17 cellular contexts compared by ENCODE assay signal in the genomic region with DNA sequence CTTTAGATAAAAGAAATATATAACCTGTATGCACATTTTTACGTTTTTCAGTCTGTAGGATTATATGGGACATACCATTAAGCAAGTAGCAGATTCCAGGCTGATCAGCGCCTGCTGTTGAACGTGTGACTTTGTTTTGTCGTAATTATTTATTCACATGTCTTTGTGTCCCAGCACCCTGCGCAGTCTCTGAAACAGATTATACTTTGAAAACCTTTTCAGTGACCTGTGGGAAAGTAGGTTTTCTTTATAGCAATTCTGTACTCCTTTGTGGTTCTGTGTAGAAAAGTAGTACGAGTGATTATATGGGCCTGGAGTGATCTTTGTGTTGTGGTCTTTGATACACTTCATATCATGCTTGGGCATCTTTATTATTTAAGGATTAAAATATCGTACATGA.
DNase-seq lines count a peak whose midpoint lies in the region; ATAC-seq and TF ChIP-seq lines count a peak whose summit lies in the region.
"Had no signal": no experiment of that assay in that cellular context is flagged by ENCODE, and none has a peak within 500 bp of the region (broad histone marks: within the 10 kb centered on the region; RNA-seq: fewer than 3 reads in every experiment).

No MANE protein-coding gene starts in this region.

- no peak for DNase-seq in CD4-positive, alpha-beta T cell
- no peak for DNase-seq in GM23338 (ENCODE audit: low spot score)
- peak; percentile 12 for DNase-seq in neural progenitor cell (ENCODE audit: low spot score)
- DNase-seq in activated CD4-positive, alpha-beta T cell treated with anti-CD3 and anti-CD28 coated beads, Interleukin-2, amount 10 ng/mL, durations not matched to agents 7 days and 5 days = no peak
- no peak for DNase-seq in OCI-LY7 (ENCODE audit: low spot score)
- DNase-seq in Right ventricle myocardium superior = no peak
- DNase-seq: AML-193; CD4-positive, alpha-beta memory T cell; DMS79 treated with DMSO at 0.1 percent for 48 hours; HFFc6 had no signal

- H3K4me3 ChIP-seq in GM23338 = no peak overlapping the region
- no peak overlapping the region for H3K4me3 ChIP-seq in OCI-LY1 (ENCODE audit: low read depth, low read length, poor library complexity, severe bottlenecking)
- no peak overlapping the region for H3K4me3 ChIP-seq in neural progenitor cell
- H3K4me3 ChIP-seq in OCI-LY7 (ENCODE audit: low read depth, low read length, poor library complexity, severe bottlenecking) = no peak overlapping the region
- H3K4me3 ChIP-seq: A549, GM12878 had no signal

- peaks cover 29% of the 10 kb centered on the region for H3K4me1 Mint-ChIP-seq in CD4-positive, alpha-beta T cell (ENCODE audit: low read depth)
- H3K4me1 Mint-ChIP-seq in GM23338 (peaks cover 15% of the 10 kb centered on the region), neural progenitor cell (peaks cover 10% of the 10 kb centered on the region)
- H3K4me1 Mint-ChIP-seq in activated CD4-positive, alpha-beta T cell treated with anti-CD3 and anti-CD28 coated beads, Interleukin-2, amount 10 ng/mL, durations not matched to agents 7 days and 5 days = peaks cover 17% of the 10 kb centered on the region

- H3K79me2 ChIP-seq in GM23338 (replicated peaks; ENCODE audit: insufficient read depth) (peaks cover 96% of the 10 kb centered on the region), OCI-LY1 (ENCODE audit: insufficient read depth, low read length) (peaks cover 53% of the 10 kb centered on the region), neural progenitor cell (ENCODE audit: low read depth) (peaks cover 97% of the 10 kb centered on the region), OCI-LY7 (ENCODE audit: insufficient read depth, low read depth, low read length) (peaks cover 78% of the 10 kb centered on the region)

- H3K4me1 ChIP-seq in GM23338 (ENCODE audit: insufficient read depth) (peaks cover 21% of the 10 kb centered on the region), OCI-LY1 (ENCODE audit: insufficient read depth, low read length, severe bottlenecking) (peaks cover 38% of the 10 kb centered on the region), neural progenitor cell (peaks cover 14% of the 10 kb centered on the region), OCI-LY7 (ENCODE audit: insufficient read depth, low read length, poor library complexity, severe bottlenecking) (peaks cover 26% of the 10 kb centered on the region)

- CTCF ChIA-PET in CD4-positive, alpha-beta T cell (lab: Charles Lee) = interaction anchor here (0.8 kb wide), 1 partner anchor 26 kb away, joined by 3 read pairs; no protein-coding TSS in a partner anchor
- CTCF ChIA-PET in activated CD4-positive, alpha-beta T cell treated with anti-CD3 and anti-CD28 coated beads, Interleukin-2, amount 10 ng/mL, durations not matched to agents 7 days and 5 days (lab: Charles Lee) = interaction anchor here (1.0 to 1.7 kb wide), 2 partner anchors 22 to 46 kb away, joined by 3 read pairs; no protein-coding TSS in a partner anchor
- CTCF ChIA-PET in OCI-LY7 (lab: Charles Lee; ENCODE audit: unreplicated experiment) = no interaction called here

- POLR2A ChIA-PET in CD4-positive, alpha-beta T cell (lab: Charles Lee) = interaction anchor here (1.9 kb wide), 1 partner anchor 18 kb away, joined by 6 read pairs; no protein-coding TSS in a partner anchor
- POLR2A ChIA-PET in activated CD4-positive, alpha-beta T cell treated with anti-CD3 and anti-CD28 coated beads, Interleukin-2, amount 10 ng/mL, durations not matched to agents 7 days and 5 days (lab: Charles Lee) = no interaction called here
- POLR2A ChIA-PET in OCI-LY7 (lab: Charles Lee) = interaction anchor here (0.9 to 1.0 kb wide), 2 partner anchors 8 to 19 kb away, joined by 3 read pairs; no protein-coding TSS in a partner anchor

- H3K27me3 ChIP-seq in CD4-positive, alpha-beta T cell (ENCODE audit: control insufficient read depth, insufficient read depth, low read length) = no peaks in the 10 kb centered on the region
- H3K27me3 ChIP-seq in GM23338 (ENCODE audit: insufficient read depth) (no peaks in the 10 kb centered on the region), OCI-LY1 (ENCODE audit: insufficient read depth, low read length) (no peaks in the 10 kb centered on the region), neural progenitor cell (no peaks in the 10 kb centered on the region)

- intact Hi-C loops in CD4-positive, alpha-beta T cell (cut with DNase I, micrococcal nuclease) = no loop called here
- intact Hi-C loops in OCI-LY7 (cut with micrococcal nuclease; ENCODE audit: unreplicated experiment) = no loop called here
- intact Hi-C loops in Right ventricle myocardium superior (cut with DNase I) = no loop called here

- ATAC-seq in CD4-positive, alpha-beta T cell (ENCODE audit: poor library complexity) = no peak
- ATAC-seq in GM23338 = no peak
- ATAC-seq in Right ventricle myocardium superior (ENCODE audit: poor library complexity) = no peak
- ATAC-seq: A549, GM12878, HCT116 had no signal

- peaks cover 14% of the 10 kb centered on the region for H4K20me1 ChIP-seq in GM23338 (replicated peaks; ENCODE audit: insufficient read depth)
- no peaks in the 10 kb centered on the region for H4K20me1 ChIP-seq in OCI-LY1 (ENCODE audit: insufficient read depth, low read length)
- peaks cover 18% of the 10 kb centered on the region for H4K20me1 ChIP-seq in neural progenitor cell (ENCODE audit: low read depth)
- H4K20me1 ChIP-seq in OCI-LY7 (ENCODE audit: insufficient read depth, low read length) = no peaks in the 10 kb centered on the region; the same call in 1 of the 2 replicates

- peaks cover 14% of the 10 kb centered on the region for H3F3A ChIP-seq in GM23338 (replicated peaks; ENCODE audit: low read depth)
- 0 out of 2 replicates have a peak, but pooled peaks cover 9% of the 10 kb centered on the region for H3F3A ChIP-seq in OCI-LY1 (ENCODE audit: insufficient read depth, low read length)
- H3F3A ChIP-seq in neural progenitor cell (ENCODE audit: low read depth) = peaks cover 43% of the 10 kb centered on the region

- H3K27ac Mint-ChIP-seq in CD4-positive, alpha-beta T cell = peak overlapping the region; percentile 39
- no peak overlapping the region for H3K27ac Mint-ChIP-seq in GM23338
- H3K27ac Mint-ChIP-seq in neural progenitor cell = no peak overlapping the region
- H3K27ac Mint-ChIP-seq in activated CD4-positive, alpha-beta T cell treated with anti-CD3 and anti-CD28 coated beads, Interleukin-2, amount 10 ng/mL, durations not matched to agents 7 days and 5 days = no peak overlapping the region
- H3K27ac Mint-ChIP-seq: CD4-positive, alpha-beta memory T cell; HFFc6 had no signal

- no peak overlapping the region for H3K27ac ChIP-seq in CD4-positive, alpha-beta T cell (ENCODE audit: low read depth, low read length)
- peak overlapping the region; percentile 60 for H3K27ac ChIP-seq in GM23338 (ENCODE audit: low read depth)
- H3K27ac ChIP-seq in OCI-LY1 (ENCODE audit: low read depth, low read length, poor library complexity, severe bottlenecking) = peak overlapping the region; percentile 84
- peak overlapping the region; percentile 40 for H3K27ac ChIP-seq in neural progenitor cell
- H3K27ac ChIP-seq in OCI-LY7 (ENCODE audit: low read depth, low read length, poor library complexity, severe bottlenecking) = no peak overlapping the region
- H3K27ac ChIP-seq: 22Rv1, A549, C4-2B, KMS-11 had no signal

- TF ChIP-seq CTCF in CD4-positive, alpha-beta T cell (IDR thresholded peaks at IDR 0.05) = no peak
- TF ChIP-seq CTCF in GM23338 (conservative IDR thresholded peaks at IDR 0.05; ENCODE audit: low read depth in 2 of 2) (no peak), OCI-LY1 (IDR thresholded peaks at IDR 0.05; ENCODE audit: low read length) (no peak), neural progenitor cell (IDR thresholded peaks at IDR 0.05) (no peak), OCI-LY7 (conservative IDR thresholded peaks at IDR 0.05; ENCODE audit: low read length) (no peak)

- BruUV-seq in OCI-LY7 (replicated peaks; lab: Mats Ljungman, UMichigan) = no TSS peak

- H3K9ac ChIP-seq in OCI-LY1 (ENCODE audit: low read length) (peak overlapping the region; percentile 28; the same call in 1 of the 2 replicates), neural progenitor cell (no peak overlapping the region)
- H3K9ac ChIP-seq: KMS-11 had no signal

- H3K9me3 Mint-ChIP-seq in CD4-positive, alpha-beta T cell = no peaks in the 10 kb centered on the region
- H3K9me3 Mint-ChIP-seq in GM23338 (no peaks in the 10 kb centered on the region), neural progenitor cell (no peaks in the 10 kb centered on the region)
- peaks cover 2% of the 10 kb centered on the region for H3K9me3 Mint-ChIP-seq in activated CD4-positive, alpha-beta T cell treated with anti-CD3 and anti-CD28 coated beads, Interleukin-2, amount 10 ng/mL, durations not matched to agents 7 days and 5 days
- H3K9me3 Mint-ChIP-seq: CD4-positive, alpha-beta memory T cell; HFFc6 had no signal

- H3K4me2 ChIP-seq in GM23338 (no peak overlapping the region), OCI-LY1 (ENCODE audit: low read length) (peak overlapping the region; percentile 33), neural progenitor cell (no peak overlapping the region), OCI-LY7 (ENCODE audit: low read length) (no peak overlapping the region)
- H3K4me2 ChIP-seq: A549, KMS-11 had no signal

- no peaks in the 10 kb centered on the region for H3K27me3 Mint-ChIP-seq in CD4-positive, alpha-beta T cell
- H3K27me3 Mint-ChIP-seq in GM23338 (ENCODE audit: insufficient read depth, low read depth, poor library complexity) = peaks cover 9% of the 10 kb centered on the region
- peaks cover 2% of the 10 kb centered on the region for H3K27me3 Mint-ChIP-seq in neural progenitor cell (ENCODE audit: insufficient read depth, low read depth)
- H3K27me3 Mint-ChIP-seq in activated CD4-positive, alpha-beta T cell treated with anti-CD3 and anti-CD28 coated beads, Interleukin-2, amount 10 ng/mL, durations not matched to agents 7 days and 5 days = no peaks in the 10 kb centered on the region
- H3K27me3 Mint-ChIP-seq: CD4-positive, alpha-beta memory T cell had no signal

- H3K36me3 ChIP-seq in GM23338 (ENCODE audit: insufficient read depth) (no peaks in the 10 kb centered on the region), OCI-LY1 (ENCODE audit: insufficient read depth, low read length) (peaks cover 58% of the 10 kb centered on the region), neural progenitor cell (no peaks in the 10 kb centered on the region), OCI-LY7 (ENCODE audit: insufficient read depth, low read length) (peaks cover 87% of the 10 kb centered on the region)

- H2AFZ ChIP-seq in GM23338 (no peak overlapping the region), OCI-LY1 (ENCODE audit: low read length) (no peak overlapping the region), neural progenitor cell (replicated peaks) (no peak overlapping the region), OCI-LY7 (ENCODE audit: low read length) (no peak overlapping the region)

- H3K4me3 Mint-ChIP-seq in CD4-positive, alpha-beta T cell = no peak overlapping the region
- no peak overlapping the region for H3K4me3 Mint-ChIP-seq in GM23338
- no peak overlapping the region for H3K4me3 Mint-ChIP-seq in neural progenitor cell
- H3K4me3 Mint-ChIP-seq in activated CD4-positive, alpha-beta T cell treated with anti-CD3 and anti-CD28 coated beads, Interleukin-2, amount 10 ng/mL, durations not matched to agents 7 days and 5 days = no peak overlapping the region
- H3K4me3 Mint-ChIP-seq: CD4-positive, alpha-beta memory T cell; HFFc6 had no signal

- no peaks in the 10 kb centered on the region for H3K9me3 ChIP-seq in CD4-positive, alpha-beta T cell (ENCODE audit: control insufficient read depth, low read length)
- H3K9me3 ChIP-seq in OCI-LY1 (ENCODE audit: low read length) (no peaks in the 10 kb centered on the region), neural progenitor cell (ENCODE audit: low read depth) (no peaks in the 10 kb centered on the region), OCI-LY7 (ENCODE audit: low read length) (no peaks in the 10 kb centered on the region)
- H3K9me3 ChIP-seq: A549 had no signal

- peaks cover 11% of the 10 kb centered on the region for H3K36me3 Mint-ChIP-seq in CD4-positive, alpha-beta T cell (ENCODE audit: low read depth)
- peaks cover 19% of the 10 kb centered on the region; the same call in 2 of the 3 replicates for H3K36me3 Mint-ChIP-seq in GM23338 (ENCODE audit: low read depth)
- peaks cover 4% of the 10 kb centered on the region for H3K36me3 Mint-ChIP-seq in neural progenitor cell
- H3K36me3 Mint-ChIP-seq in activated CD4-positive, alpha-beta T cell treated with anti-CD3 and anti-CD28 coated beads, Interleukin-2, amount 10 ng/mL, durations not matched to agents 7 days and 5 days (ENCODE audit: low read depth) = peaks cover 8% of the 10 kb centered on the region

- H3K9me2 ChIP-seq in GM23338 (ENCODE audit: insufficient read depth) (no peaks in the 10 kb centered on the region), OCI-LY1 (ENCODE audit: low read depth, low read length) (no peaks in the 10 kb centered on the region), OCI-LY7 (ENCODE audit: insufficient read depth, low read length) (no peaks in the 10 kb centered on the region)

Comparison
In these comparisons a context has a peak if more than half of its experiments do, and no peak if none do; other contexts are left out.
1. H3K27ac ChIP-seq: peak in GM23338 (single experiment), OCI-LY1 (single experiment) and neural progenitor cell (single experiment); none in CD4-positive, alpha-beta T cell (single experiment) and OCI-LY7 (single experiment).